Comparison of ENCODE assay signal across 16 cellular contexts in genomic region chr11:9020881-9021280, GRCh38. TPM values are rescaled to one million over a fixed set of nuclear protein-coding genes. Genes with fewer than 3 reads are reported as not detected.
DNase-seq lines count a peak whose midpoint lies in the region; ATAC-seq and TF ChIP-seq lines count a peak whose summit lies in the region.
"Had no signal": no experiment of that assay in that cellular context is flagged by ENCODE, and none has a peak within 500 bp of the region (broad histone marks: within the 10 kb centered on the region; RNA-seq: fewer than 3 reads in every experiment).

No MANE protein-coding gene starts in this region.

- no peak overlapping the region for H2BK5ac ChIP-seq in neuronal stem cell (ENCODE audit: low read length)

- no peak overlapping the region for H3K4me3 ChIP-seq in right cardiac atrium (ENCODE audit: low read length)
- H3K4me3 ChIP-seq in cardiac fibroblast (replicated peaks in 1 of 2; ENCODE audit: low read depth in 2 of 2, low read length in 2 of 2): no peak overlapping the region
- H3K4me3 ChIP-seq in fibroblast of villous mesenchyme (ENCODE audit: low read depth, low read length): no peak overlapping the region
- no peak overlapping the region for H3K4me3 ChIP-seq in prostate gland
- no peak overlapping the region for H3K4me3 ChIP-seq in neuronal stem cell (ENCODE audit: low read length in 2 of 2)

- H3K23ac ChIP-seq in neuronal stem cell (ENCODE audit: low read depth, low read length, poor library complexity): no peak overlapping the region

- H3K9me3 ChIP-seq in right cardiac atrium (ENCODE audit: control insufficient read depth, low read length) (no peaks in the 10 kb centered on the region), prostate gland (no peaks in the 10 kb centered on the region), neuronal stem cell (replicated peaks in 1 of 2; ENCODE audit: control insufficient read depth in 2 of 2, insufficient read depth in 1 of 2, low read depth in 1 of 2, low read length in 2 of 2) (no peaks in the 10 kb centered on the region)
- H3K9me3 ChIP-seq: Caco-2 had no signal

- no peak overlapping the region for H3K14ac ChIP-seq in neuronal stem cell (ENCODE audit: low read length)

- H3K4me1 ChIP-seq in right cardiac atrium (ENCODE audit: control insufficient read depth, insufficient read depth, low read length): peaks cover 13% of the 10 kb centered on the region
- no peaks in the 10 kb centered on the region for H3K4me1 ChIP-seq in prostate gland (replicated peaks)
- H3K4me1 ChIP-seq in neuronal stem cell (ENCODE audit: control insufficient read depth in 2 of 2, insufficient read depth in 1 of 2, low read depth in 1 of 2, low read length in 2 of 2): peaks cover 0 to 5% of the 10 kb centered on the region in 2 donors
- H3K4me1 ChIP-seq: Caco-2 had no signal

- H3K9ac ChIP-seq in neuronal stem cell (ENCODE audit: low read depth, low read length, poor library complexity): no peak overlapping the region

- H3K4me2 ChIP-seq in neuronal stem cell (ENCODE audit: insufficient read depth, low read length, poor library complexity, severe bottlenecking): no peak overlapping the region

- no peak overlapping the region for H2BK12ac ChIP-seq in neuronal stem cell (ENCODE audit: low read length)

- H3K36me3 ChIP-seq in prostate gland (no peaks in the 10 kb centered on the region), neuronal stem cell (replicated peaks in 1 of 2; ENCODE audit: control insufficient read depth in 2 of 2, insufficient read depth in 2 of 2, low read length in 2 of 2) (no peaks in the 10 kb centered on the region)

- H2BK120ac ChIP-seq in neuronal stem cell (ENCODE audit: low read depth, low read length): no peak overlapping the region

- H3K27ac ChIP-seq in right cardiac atrium (ENCODE audit: low read length) (no peak overlapping the region), prostate gland (no peak overlapping the region), neuronal stem cell (replicated peaks; ENCODE audit: low read length) (no peak overlapping the region)
- H3K27ac ChIP-seq: 22Rv1 had no signal

- no peak overlapping the region for H2BK15ac ChIP-seq in neuronal stem cell (ENCODE audit: low read length)

- no peak overlapping the region for H2AFZ ChIP-seq in neuronal stem cell (ENCODE audit: low read length)

- no peak for TF ChIP-seq POLR2A in prostate gland (IDR thresholded peaks at IDR 0.05)

- H3K4ac ChIP-seq in neuronal stem cell (ENCODE audit: low read length): no peak overlapping the region

- ATAC-seq in left ventricle myocardium superior: peak; percentile 15
- no peak for ATAC-seq in right cardiac atrium
- ATAC-seq in HG02938 (IDR thresholded peaks at IDR 0.05; ENCODE audit: unreplicated experiment): no peak

- intact Hi-C loops in left ventricle myocardium superior (cut with micrococcal nuclease): no loop called here
- intact Hi-C loops in right cardiac atrium (cut with DNase I): no loop called here
- intact Hi-C loops in prostate gland (cut with DNase I): no loop called here

- H2AK5ac ChIP-seq in neuronal stem cell (ENCODE audit: low read depth, low read length): no peak overlapping the region

- no peak for DNase-seq in left ventricle myocardium superior
- DNase-seq in right cardiac atrium: no peak
- peak; percentile 6 to 49 for DNase-seq in cardiac fibroblast (ENCODE audit: low read depth in 2 of 2)
- DNase-seq in fibroblast of villous mesenchyme (ENCODE audit: low read depth): peak; percentile 18
- no peak for DNase-seq in prostate gland (ENCODE audit: low spot score)
- DNase-seq in anterior cingulate cortex (lab: John Stamatoyannopoulos, UW): no peak
- DNase-seq in neuronal stem cell (ENCODE audit: low spot score): no peak
- DNase-seq: Caco-2; CD8-positive, alpha-beta memory T cell; DND-41; GDM1; GOT3; H9 had no signal

- H4K8ac ChIP-seq in neuronal stem cell (ENCODE audit: low read depth, low read length): no peak overlapping the region

- H4K91ac ChIP-seq in neuronal stem cell (ENCODE audit: low read depth, low read length, poor library complexity): no peak overlapping the region

- TF ChIP-seq CTCF in cardiac fibroblast (IDR thresholded peaks at IDR 0.05; ENCODE audit: low read depth, low read length) (no peak), fibroblast of villous mesenchyme (IDR thresholded peaks at IDR 0.05; ENCODE audit: insufficient read depth, low read depth, low read length) (no peak), prostate gland (IDR thresholded peaks at IDR 0.05) (no peak)

- WGBS in right cardiac atrium: 28% methylated on average over 7 of the region's 7 CpGs
- WGBS in prostate gland: 60% methylated on average over 7 of the region's 7 CpGs
- WGBS in neuronal stem cell (ENCODE audit: extremely low coverage in 2 of 2, insufficient read length in 2 of 2, insufficient replicate concordance in 1 of 2), 2 donors: no CpG with 5 or more reads among the region's 7 CpGs

- no peaks in the 10 kb centered on the region for H3K27me3 ChIP-seq in right cardiac atrium (ENCODE audit: control insufficient read depth, insufficient read depth)
- H3K27me3 ChIP-seq in prostate gland (replicated peaks; ENCODE audit: insufficient read depth): peaks cover 2% of the 10 kb centered on the region
- peaks cover 0 to 22% (median 0%) of the 10 kb centered on the region in 3 experiments for H3K27me3 ChIP-seq in neuronal stem cell (ENCODE audit: control insufficient read depth in 3 of 3, insufficient read depth in 3 of 3, low read depth in 1 of 3, low read length in 3 of 3)

- no peak overlapping the region for H3K18ac ChIP-seq in neuronal stem cell (ENCODE audit: low read length)

- H3K79me1 ChIP-seq in neuronal stem cell (ENCODE audit: low read depth, low read length): no peaks in the 10 kb centered on the region

RNA-seq across cellular contexts. Expression of gene NRIP3, which starts 17.1 kb away (rescaled TPM):
- 1.2 TPM for total RNA-seq in left ventricle myocardium superior
- total RNA-seq in right cardiac atrium: 1 to 10 TPM; 1.7 to 3.8 (median 2.3) TPM
- 1.00 TPM for polyA plus RNA-seq in right cardiac atrium
- 10.8 and 20.9 TPM in 2 replicates for total RNA-seq in fibroblast of villous mesenchyme
- 1 to 10 TPM in 1 of 2 donors, under 1 TPM in 1; 0.27 to 6.0 TPM for total RNA-seq in prostate gland
- 5.7 TPM for polyA plus RNA-seq in neuronal stem cell (2013, experiment 1 of 2)
- 5.6 TPM for polyA plus RNA-seq in neuronal stem cell (2013, experiment 2 of 2)
- total RNA-seq: HT-29 had no signal

RNA-seq across cellular contexts. Expression of gene TMEM9B, which starts 56.6 kb away (rescaled TPM):
- total RNA-seq in left ventricle myocardium superior (43.5 TPM), right cardiac atrium (10 to 100 TPM; 37.2 to 44.7 (median 40.4) TPM), fibroblast of villous mesenchyme (25.4 and 43.2 TPM in 2 replicates), prostate gland (10 to 100 TPM; 51.3 to 58.9 TPM)
- 56.8 TPM for polyA plus RNA-seq in right cardiac atrium
- 15.2 TPM for polyA plus RNA-seq in neuronal stem cell (2013, experiment 1 of 2)
- 15.3 TPM for polyA plus RNA-seq in neuronal stem cell (2013, experiment 2 of 2)

Comparison
In these comparisons a context has a peak if more than half of its experiments do, and no peak if none do; other contexts are left out.
1. DNase-seq: peak in cardiac fibroblast (2 of 2) and fibroblast of villous mesenchyme (single experiment); none in left ventricle myocardium superior (single experiment), right cardiac atrium (0 of 3), prostate gland (single experiment), anterior cingulate cortex (0 of 58) and neuronal stem cell (single experiment).